Comparison of ENCODE assay signal across 10 cellular contexts in genomic region chr2:172021955-172022354, GRCh38.
A peak's percentile ranks its signal among the peaks of the same experiment; 100 is the strongest.
DNase-seq lines count a peak whose midpoint lies in the region; ATAC-seq and TF ChIP-seq lines count a peak whose summit lies in the region.
"Had no signal": no experiment of that assay in that cellular context is flagged by ENCODE, and none has a peak within 500 bp of the region (broad histone marks: within the 10 kb centered on the region; RNA-seq: fewer than 3 reads in every experiment).

No MANE protein-coding gene starts in this region.

- CTCF ChIA-PET in HEK293 (lab: Yijun Ruan, JAX), result interaction anchor here (0.6 to 1.3 kb wide), 3 partner anchors 16 to 1206 kb away, joined by 3 to 4 read pairs (median 4); no protein-coding TSS in a partner anchor

- TF ChIP-seq CTCF in HEK293 (tag by site-specific recombination; IDR thresholded peaks at IDR 0.05), result no peak

- H3K4me1 ChIP-seq in HEK293 (ENCODE audit: control insufficient read depth, insufficient read depth, low read length), result peaks cover 14% of the 10 kb centered on the region
- H3K4me1 ChIP-seq: esophagus squamous epithelium had no signal

- H3K9me3 ChIP-seq in HEK293 (ENCODE audit: control insufficient read depth, insufficient read depth, low read depth, low read length), result no peaks in the 10 kb centered on the region
- H3K9me3 ChIP-seq: esophagus squamous epithelium had no signal

- ATAC-seq in SK-N-SH treated with all-trans-retinoic acid at 6 μM for 48 hours, result peak; percentile 75
- no peak for ATAC-seq in HG03280 (IDR thresholded peaks at IDR 0.05; ENCODE audit: unreplicated experiment)

- peak overlapping the region; percentile 11 for H3K4me3 ChIP-seq in HEK293 (ENCODE audit: low read depth, low read length)
- H3K4me3 ChIP-seq: esophagus squamous epithelium had no signal

- peak overlapping the region; percentile 81 for H3K27ac ChIP-seq in HEK293 (ENCODE audit: extremely low read depth, low read depth, low read length)
- H3K27ac ChIP-seq: esophagus squamous epithelium had no signal

- no peaks in the 10 kb centered on the region for H3K36me3 ChIP-seq in HEK293 (ENCODE audit: control insufficient read depth in 2 of 2, insufficient read depth in 1 of 2, low read length in 2 of 2)
- H3K36me3 ChIP-seq: esophagus squamous epithelium had no signal

- peak; percentile 68 for DNase-seq in AG08395 (ENCODE audit: low spot score)
- DNase-seq in left kidney (ENCODE audit: low read depth, low spot score), result peak; percentile 56
- no peak for DNase-seq in DMS114 treated with DMSO at 0.1 percent for 48 hours (lab: John Stamatoyannopoulos, UW; ENCODE audit: unreplicated experiment)
- DNase-seq in stimulated activated CD4-positive, alpha-beta T cell treated with anti-CD3 and anti-CD28 coated beads, Interleukin-15, amount 100 ng/mL, for 24 hours, result no peak
- no peak for DNase-seq in RPMI8226
- DNase-seq: esophagus squamous epithelium, midbrain had no signal

- POLR2A ChIA-PET in HEK293 (lab: Yijun Ruan, JAX), result interaction anchor here (0.6 to 3.1 kb wide), 7 partner anchors 15 to 80 kb away, joined by 3 to 21 read pairs (median 8); partner anchors contain the start of genes DLX1 and DLX2

TF ChIP-seq in HEK293, 187 proteins besides CTCF, POLR2A, EP300 and RAD21 (continues in another document):
- peak; percentile 14; the same call in 1 of the 2 replicates for TF ChIP-seq OSR2 (tag by site-specific recombination; IDR thresholded peaks at IDR 0.05)
- 0 out of 2 replicates have a peak, but pooled peaks have one; percentile 12 for TF ChIP-seq ZNF366 (tag by site-specific recombination; conservative IDR thresholded peaks at IDR 0.05)
- TF ChIP-seq ZNF76 (tag by site-specific recombination; IDR thresholded peaks at IDR 0.05; ENCODE audit: borderline replicate concordance, low read depth), result no peak
- no peak for TF ChIP-seq ZBTB10 (tag by site-specific recombination; IDR thresholded peaks at IDR 0.05)
- no peak for TF ChIP-seq ZBTB7A (tag by site-specific recombination; IDR thresholded peaks at IDR 0.05; ENCODE audit: low read depth)
- TF ChIP-seq ZNF768 (tag by site-specific recombination; IDR thresholded peaks at IDR 0.05), result 0 out of 2 replicates have a peak, but pooled peaks have one; percentile 26
- TF ChIP-seq ZFHX2 (tag by site-specific recombination; conservative IDR thresholded peaks at IDR 0.05), result no peak
- no peak for TF ChIP-seq ZBTB44 (tag by site-specific recombination; IDR thresholded peaks at IDR 0.05)
- peak; percentile 11; the same call in 1 of the 2 replicates for TF ChIP-seq ZNF335 (tag by site-specific recombination; conservative IDR thresholded peaks at IDR 0.05)

TF ChIP-seq in SK-N-SH treated with all-trans-retinoic acid at 6 μM for 48 hours, 23 proteins besides CTCF, POLR2A, EP300 and RAD21:
- no peak for TF ChIP-seq BACH2 (CRISPR knock-in tag; IDR thresholded peaks at IDR 0.05; ENCODE audit: borderline replicate concordance)
- no peak for TF ChIP-seq ESRRG (CRISPR knock-in tag; IDR thresholded peaks at IDR 0.05)
- no peak for TF ChIP-seq SNAI2 (CRISPR knock-in tag; IDR thresholded peaks at IDR 0.05)
- TF ChIP-seq TCF4 (CRISPR knock-in tag; IDR thresholded peaks at IDR 0.05; ENCODE audit: borderline replicate concordance), result no peak
- TF ChIP-seq CREB5 (CRISPR knock-in tag; IDR thresholded peaks at IDR 0.05; ENCODE audit: low read depth), result no peak
- TF ChIP-seq ISL1 (CRISPR knock-in tag; IDR thresholded peaks at IDR 0.05), result no peak
- no peak for TF ChIP-seq CSRNP3 (CRISPR knock-in tag; IDR thresholded peaks at IDR 0.05)
- no peak for TF ChIP-seq RARB (CRISPR knock-in tag; IDR thresholded peaks at IDR 0.05)
- no peak for TF ChIP-seq CSDC2 (CRISPR knock-in tag; IDR thresholded peaks at IDR 0.05)
- TF ChIP-seq ARNTL (CRISPR knock-in tag; IDR thresholded peaks at IDR 0.05; ENCODE audit: borderline replicate concordance, low read depth), result no peak
- no peak for TF ChIP-seq POU6F1 (CRISPR knock-in tag; IDR thresholded peaks at IDR 0.05; ENCODE audit: borderline replicate concordance, low read depth)
- no peak for TF ChIP-seq ZC3H10 (CRISPR knock-in tag; IDR thresholded peaks at IDR 0.05)
- TF ChIP-seq TOX (CRISPR knock-in tag; IDR thresholded peaks at IDR 0.05; ENCODE audit: borderline replicate concordance), result no peak
- TF ChIP-seq ZFP30 (CRISPR knock-in tag; IDR thresholded peaks at IDR 0.05), result no peak
- TF ChIP-seq OSR1 (CRISPR knock-in tag; IDR thresholded peaks at IDR 0.05), result no peak
- no peak for TF ChIP-seq TSHZ2 (CRISPR knock-in tag; IDR thresholded peaks at IDR 0.05)
- TF ChIP-seq ZNF8 (CRISPR knock-in tag; IDR thresholded peaks at IDR 0.05), result no peak
- no peak for TF ChIP-seq PATZ1 (CRISPR knock-in tag; IDR thresholded peaks at IDR 0.05; ENCODE audit: borderline replicate concordance)

Comparison
In these comparisons a context has a peak if more than half of its experiments do, and no peak if none do; other contexts are left out.
1. DNase-seq: peak in AG08395 (single experiment) and left kidney (single experiment); none in DMS114 treated with DMSO at 0.1 percent for 48 hours (single experiment), stimulated activated CD4-positive, alpha-beta T cell treated with anti-CD3 and anti-CD28 coated beads, Interleukin-15, amount 100 ng/mL, for 24 hours (single experiment) and RPMI8226 (single experiment).